ENCODE assay signal across 1 cellular context in genomic region chr19:50025794-50026549, GRCh38.
TF ChIP-seq lines count a peak whose summit lies in the region.

Gene ZNF473, plus strand, starts transcription at chr19:50026005. Its CDS starts 5,078 bp downstream, at chr19:50031083.

TF ChIP-seq in HepG2, 621 proteins besides CTCF, POLR2A, EP300 and RAD21 (continued from another document and continues in another):
- TF ChIP-seq ZEB1 (IDR thresholded peaks at IDR 0.05; ENCODE audit: insufficient replicate concordance, low read depth) (no peak), ETV5 (CRISPR knock-in tag; IDR thresholded peaks at IDR 0.05; ENCODE audit: borderline replicate concordance) (peak; percentile 92), ZBTB46 (CRISPR knock-in tag; IDR thresholded peaks at IDR 0.05; ENCODE audit: borderline replicate concordance) (no peak; the same call in 1 of the 2 replicates), BORCS8-MEF2B (CRISPR knock-in tag; IDR thresholded peaks at IDR 0.05) (peak; percentile 99), ZNF7 (CRISPR knock-in tag; IDR thresholded peaks at IDR 0.05) (no peak), WIZ (CRISPR knock-in tag; IDR thresholded peaks at IDR 0.05) (peak; percentile 68; the same call in 1 of the 2 replicates), ZNF776 (CRISPR knock-in tag; IDR thresholded peaks at IDR 0.05) (peak; percentile 84; the same call in 1 of the 2 replicates), ARNTL (CRISPR knock-in tag; IDR thresholded peaks at IDR 0.05) (peak; percentile 71; the same call in 1 of the 2 replicates), ZBTB26 (CRISPR knock-in tag; IDR thresholded peaks at IDR 0.05; ENCODE audit: borderline replicate concordance) (peak; percentile 89), ZNF235 (CRISPR knock-in tag; IDR thresholded peaks at IDR 0.05; ENCODE audit: borderline replicate concordance) (peak; percentile 89; the same call in 1 of the 2 replicates), FIP1L1 (IDR thresholded peaks at IDR 0.05; ENCODE audit: borderline replicate concordance, insufficient read depth, low read depth, low read length) (no peak), HOXA3 (CRISPR knock-in tag; IDR thresholded peaks at IDR 0.05) (peak; percentile 96), JUNB (CRISPR knock-in tag; IDR thresholded peaks at IDR 0.05; ENCODE audit: borderline replicate concordance) (peak; percentile 82), GATAD1 (CRISPR knock-in tag; IDR thresholded peaks at IDR 0.05) (peak; percentile 91), SRSF1 (optimal IDR thresholded peaks at IDR 0.05; ENCODE audit: low read depth, low read length) (peak; percentile 71), HNRNPLL (IDR thresholded peaks at IDR 0.05; ENCODE audit: low read depth, low read length, poor library complexity, severe bottlenecking) (peak; percentile 30), ZNF280B (CRISPR knock-in tag; IDR thresholded peaks at IDR 0.05; ENCODE audit: borderline replicate concordance) (peak; percentile 97), TBX2 (CRISPR knock-in tag; IDR thresholded peaks at IDR 0.05; ENCODE audit: borderline replicate concordance) (peak; percentile 96), ZSCAN30 (CRISPR knock-in tag; IDR thresholded peaks at IDR 0.05) (peak; percentile 75; the same call in 1 of the 2 replicates), GFI1 (CRISPR knock-in tag; IDR thresholded peaks at IDR 0.05; ENCODE audit: borderline replicate concordance) (peak; percentile 81), GZF1 (CRISPR knock-in tag; IDR thresholded peaks at IDR 0.05) (no peak; the same call in 1 of the 2 replicates), PLRG1 (conservative IDR thresholded peaks at IDR 0.05) (no peak), ZNF431 (CRISPR knock-in tag; IDR thresholded peaks at IDR 0.05; ENCODE audit: borderline replicate concordance, low read depth) (peak; percentile 65; the same call in 1 of the 2 replicates), IKZF4 (CRISPR knock-in tag; IDR thresholded peaks at IDR 0.05; ENCODE audit: borderline replicate concordance, low read depth, not compliant biosample characterization) (peak; percentile 85), ARID2 (CRISPR knock-in tag; IDR thresholded peaks at IDR 0.05; ENCODE audit: borderline replicate concordance) (peak; percentile 84; the same call in 1 of the 2 replicates), ZNF430 (CRISPR knock-in tag; IDR thresholded peaks at IDR 0.05) (peak; percentile 79; the same call in 1 of the 2 replicates), ZNF773 (CRISPR knock-in tag; IDR thresholded peaks at IDR 0.05; ENCODE audit: borderline replicate concordance) (peak; percentile 94; the same call in 1 of the 2 replicates), CSRNP2 (CRISPR knock-in tag; conservative IDR thresholded peaks at IDR 0.05; ENCODE audit: low read depth) (peak; percentile 91), CHCHD3 (CRISPR knock-in tag; IDR thresholded peaks at IDR 0.05) (peak; percentile 69; the same call in 1 of the 2 replicates), CREB1 (IDR thresholded peaks at IDR 0.05) (0 out of 2 replicates have a peak, but pooled peaks have one; percentile 23), CREB1 (CRISPR knock-in tag; IDR thresholded peaks at IDR 0.05) (peak; percentile 85), IRF2 (CRISPR knock-in tag; IDR thresholded peaks at IDR 0.05) (peak; percentile 79), ZNF138 (CRISPR knock-in tag; IDR thresholded peaks at IDR 0.05; ENCODE audit: low read depth) (peak; percentile 99), RARG (CRISPR knock-in tag; IDR thresholded peaks at IDR 0.05; ENCODE audit: low read depth) (0 out of 2 replicates have a peak, but pooled peaks have one; percentile 34), ZMYM4 (CRISPR knock-in tag; IDR thresholded peaks at IDR 0.05) (peak; percentile 90), IKZF5 (CRISPR knock-in tag; IDR thresholded peaks at IDR 0.05) (peak; percentile 85; the same call in 1 of the 2 replicates), SALL2 (CRISPR knock-in tag; IDR thresholded peaks at IDR 0.05) (no peak), SMARCC2 (IDR thresholded peaks at IDR 0.05) (no peak), SIN3A (IDR thresholded peaks at IDR 0.05; ENCODE audit: borderline replicate concordance, low read depth, low read length) (peak; percentile 98), HCFC1 (IDR thresholded peaks at IDR 0.05; ENCODE audit: low read depth, low read length) (peak; percentile 82), TOE1 (CRISPR knock-in tag; IDR thresholded peaks at IDR 0.05) (peak; percentile 77; the same call in 1 of the 2 replicates), HOXA7 (CRISPR knock-in tag; IDR thresholded peaks at IDR 0.05) (no peak), ZNF30 (CRISPR knock-in tag; IDR thresholded peaks at IDR 0.05) (peak; percentile 97), ZNF879 (CRISPR knock-in tag; IDR thresholded peaks at IDR 0.05) (peak; percentile 69), ZNF343 (CRISPR knock-in tag; IDR thresholded peaks at IDR 0.05) (peak; percentile 77; the same call in 1 of the 2 replicates), FOXA1 (IDR thresholded peaks at IDR 0.05) (no peak), FOXA1 (CRISPR knock-in tag; IDR thresholded peaks at IDR 0.05) (0 out of 2 replicates have a peak, but pooled peaks have one; percentile 30), RBM39 (IDR thresholded peaks at IDR 0.05; ENCODE audit: low read depth, low read length, poor library complexity, severe bottlenecking) (peak; percentile 52), THRA (CRISPR knock-in tag; IDR thresholded peaks at IDR 0.05; ENCODE audit: borderline replicate concordance) (peak; percentile 74), THAP11 (CRISPR knock-in tag; IDR thresholded peaks at IDR 0.05) (peak; percentile 97), SAP130 (CRISPR knock-in tag; IDR thresholded peaks at IDR 0.05; ENCODE audit: low read depth) (peak; percentile 98), KDM6A (CRISPR knock-in tag; IDR thresholded peaks at IDR 0.05; ENCODE audit: low read depth) (0 out of 2 replicates have a peak, but pooled peaks have one; percentile 36), ZNF841 (CRISPR knock-in tag; IDR thresholded peaks at IDR 0.05; ENCODE audit: borderline replicate concordance) (peak; percentile 82; the same call in 1 of the 2 replicates), ZNF839 (CRISPR knock-in tag; IDR thresholded peaks at IDR 0.05; ENCODE audit: borderline replicate concordance) (peak; percentile 85; the same call in 1 of the 2 replicates), PHF20 (CRISPR knock-in tag; IDR thresholded peaks at IDR 0.05) (peak; percentile 87), HIVEP1 (CRISPR knock-in tag; IDR thresholded peaks at IDR 0.05) (peak; percentile 90), YY1 (IDR thresholded peaks at IDR 0.05; ENCODE audit: insufficient read depth, insufficient replicate concordance, low read depth, low read length) (peak; percentile 64), ZNF768 (CRISPR knock-in tag; IDR thresholded peaks at IDR 0.05) (peak; percentile 87), ZBTB4 (CRISPR knock-in tag; IDR thresholded peaks at IDR 0.05; ENCODE audit: borderline replicate concordance) (peak; percentile 88; the same call in 1 of the 2 replicates), ZNF274 (CRISPR knock-in tag; IDR thresholded peaks at IDR 0.05) (peak; percentile 93), FOXJ3 (CRISPR knock-in tag; IDR thresholded peaks at IDR 0.05; ENCODE audit: borderline replicate concordance) (peak; percentile 48; the same call in 1 of the 2 replicates), ZBTB2 (CRISPR knock-in tag; IDR thresholded peaks at IDR 0.05; ENCODE audit: low read depth) (peak; percentile 86), ZSCAN20 (CRISPR knock-in tag; IDR thresholded peaks at IDR 0.05; ENCODE audit: borderline replicate concordance) (no peak), ZBTB38 (CRISPR knock-in tag; IDR thresholded peaks at IDR 0.05) (peak; percentile 93)
